Comparison of ENCODE assay signal across 23 cellular contexts in the genomic region with DNA sequence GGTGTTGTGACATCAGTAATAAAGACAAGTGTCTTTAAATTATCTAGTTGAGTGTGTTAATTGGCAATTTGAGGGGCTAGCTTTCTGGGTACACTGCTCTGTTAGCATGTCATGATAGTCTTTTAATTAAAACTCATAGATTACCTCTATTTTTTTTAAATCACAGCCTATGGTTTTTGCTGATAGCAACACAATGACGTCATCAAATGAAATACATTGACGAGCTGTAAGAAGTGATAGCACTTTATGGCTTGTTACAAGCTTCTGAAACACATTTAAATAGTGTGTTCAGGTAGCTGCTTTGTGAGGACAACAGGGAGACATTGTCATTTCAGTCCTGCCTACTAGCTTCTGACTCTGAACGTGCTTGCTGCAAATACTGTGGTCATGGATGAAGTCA.
"Had no signal": no experiment of that assay in that cellular context is flagged by ENCODE, and none has a peak within 500 bp of the region (broad histone marks: within the 10 kb centered on the region; RNA-seq: fewer than 3 reads in every experiment).

No MANE protein-coding gene starts in this region.

- H3K9me3 Mint-ChIP-seq: T-helper 1 cell treated with Interleukin-12 subunit alpha and Interleukin-12 subunit beta and Interleukin-4 antibody, amounts not matched to agents 30 μg/mL and 1 μg/mL, for 36 hours had no signal

- H3K4me3 Mint-ChIP-seq: T-cell; T-helper 1 cell treated with Interleukin-12 subunit alpha and Interleukin-12 subunit beta and Interleukin-4 antibody, amounts not matched to agents 30 μg/mL and 1 μg/mL, for 36 hours had no signal

- H3K27ac Mint-ChIP-seq: T-cell; T-helper 1 cell treated with Interleukin-12 subunit alpha and Interleukin-12 subunit beta and Interleukin-4 antibody, amounts not matched to agents 30 μg/mL and 1 μg/mL, for 36 hours had no signal

- DNase-seq: IMR-90; Kasumi-1; MM.1S; NCI-H1092 treated with DMSO at 0.1 percent for 48 hours; NCI-H1436; NCI-H187; NCI-H2029; NCI-H2081 treated with DMSO at 0.1 percent for 48 hours; NCI-H2171; NCI-H226; NCI-H446; NCI-H510A; NCI-H524 treated with DMSO at 0.1 percent for 48 hours; NCI-H69; NK-92 treated with Interleukin-12 subunit alpha and Interleukin-12 subunit beta, amount 100 ng/mL, for 24 hours; PC-3; SHP77; T-cell had no signal

- H3K4me2 ChIP-seq: KMS-11 had no signal

- H3K36me3 Mint-ChIP-seq: T-cell had no signal

- H3K27ac ChIP-seq: KMS-11, RWPE1 had no signal

- H3K4me1 Mint-ChIP-seq: T-cell had no signal

- ATAC-seq: Panc1, PC-3, SK-N-SH treated with all-trans-retinoic acid at 6 μM for 48 hours, T-cell had no signal

- H3K27me3 Mint-ChIP-seq: T-cell had no signal

- H3K9ac ChIP-seq: KMS-11 had no signal
